Comparison of ENCODE assay signal across 8 cellular contexts in genomic region chr11:130314184-130314748, GRCh38.
DNase-seq lines count a peak whose midpoint lies in the region; ATAC-seq and TF ChIP-seq lines count a peak whose summit lies in the region.

No MANE protein-coding gene starts in this region.

- H3K4me1 Mint-ChIP-seq in nephron = peaks cover 46% of the 10 kb centered on the region
- H3K4me1 Mint-ChIP-seq in stimulated activated naive CD8-positive, alpha-beta T cell treated with anti-CD3 and anti-CD28 coated beads, Interleukin-15, amount 100 ng/mL, for 72 hours = peaks cover 44% of the 10 kb centered on the region

- no peaks in the 10 kb centered on the region for H3K27me3 Mint-ChIP-seq in nephron (ENCODE audit: low read depth)
- no peaks in the 10 kb centered on the region for H3K27me3 Mint-ChIP-seq in stimulated activated naive CD8-positive, alpha-beta T cell treated with anti-CD3 and anti-CD28 coated beads, Interleukin-15, amount 100 ng/mL, for 72 hours

- peak overlapping the region; percentile 85 for H3K9ac ChIP-seq in NT2/D1 (ENCODE audit: insufficient read length, low read depth)

- peak overlapping the region; percentile 95 to 99 (median 98) for H3K4me3 Mint-ChIP-seq in nephron
- H3K4me3 Mint-ChIP-seq in stimulated activated naive CD8-positive, alpha-beta T cell treated with anti-CD3 and anti-CD28 coated beads, Interleukin-15, amount 100 ng/mL, for 72 hours = peak overlapping the region; percentile 96 to 99

- peaks cover 2% of the 10 kb centered on the region for H3K9me3 Mint-ChIP-seq in nephron
- H3K9me3 Mint-ChIP-seq in stimulated activated naive CD8-positive, alpha-beta T cell treated with anti-CD3 and anti-CD28 coated beads, Interleukin-15, amount 100 ng/mL, for 72 hours = no peaks in the 10 kb centered on the region

- no peak for TF ChIP-seq CTCF in fibroblast of mammary gland (conservative IDR thresholded peaks at IDR 0.05; ENCODE audit: control insufficient read depth, insufficient read depth, low read depth, low read length)
- TF ChIP-seq CTCF in nephron (IDR thresholded peaks at IDR 0.05; ENCODE audit: unreplicated experiment in 3 of 3) = no peak

- H3K9me3 ChIP-seq in NT2/D1 (ENCODE audit: insufficient read depth, low read length) = no peaks in the 10 kb centered on the region

- ATAC-seq in GM18873 (IDR thresholded peaks at IDR 0.05; ENCODE audit: low FRiP score, unreplicated experiment) (peak; percentile 25), HG03097 (IDR thresholded peaks at IDR 0.05; ENCODE audit: low FRiP score, unreplicated experiment) (peak; percentile 46)
- ATAC-seq in stimulated activated naive CD8-positive, alpha-beta T cell treated with anti-CD3 and anti-CD28 coated beads, Interleukin-15, amount 100 ng/mL, for 72 hours = peak; percentile 77

- no peaks in the 10 kb centered on the region for H3K36me3 ChIP-seq in NT2/D1 (ENCODE audit: insufficient read depth, insufficient read length, low read length)

- DNase-seq in AG20443 (ENCODE audit: low spot score) (peak; percentile 81), NT2/D1 (ENCODE audit: low read depth, low spot score) (peak; percentile 3), activated T-helper 1 cell treated with Interleukin-2 at 50 U/mL for 16 hours (ENCODE audit: low read depth) (peak; percentile 62), fibroblast of mammary gland (ENCODE audit: low read depth) (peak; percentile 7)
- DNase-seq in stimulated activated naive CD8-positive, alpha-beta T cell treated with anti-CD3 and anti-CD28 coated beads, Interleukin-15, amount 100 ng/mL, for 72 hours = peak; percentile 69 to 71

- peak overlapping the region; percentile 89 to 98 (median 97) for H3K27ac Mint-ChIP-seq in nephron
- peak overlapping the region; percentile 96 to 98 for H3K27ac Mint-ChIP-seq in stimulated activated naive CD8-positive, alpha-beta T cell treated with anti-CD3 and anti-CD28 coated beads, Interleukin-15, amount 100 ng/mL, for 72 hours

- no peaks in the 10 kb centered on the region for H3K27me3 ChIP-seq in NT2/D1 (ENCODE audit: insufficient read depth, insufficient read length)

- peak overlapping the region; percentile 70 for H3K4me3 ChIP-seq in NT2/D1 (ENCODE audit: insufficient read length, low read depth)
- H3K4me3 ChIP-seq in fibroblast of mammary gland (ENCODE audit: control insufficient read depth, low read depth, low read length) = peak overlapping the region; percentile 82

- peaks cover 3% of the 10 kb centered on the region for H3K36me3 Mint-ChIP-seq in nephron (ENCODE audit: low read depth)

- H3K4me1 ChIP-seq in NT2/D1 (ENCODE audit: insufficient read depth, insufficient read length) = no peaks in the 10 kb centered on the region

Comparison
In these comparisons a context has a peak if more than half of its experiments do, and no peak if none do; other contexts are left out.
1. Peak in every context shown above with its lines: DNase-seq, ATAC-seq and H3K4me3 ChIP-seq.
2. DNase-seq: peak in every context shown above with its lines; median percentile 81 in AG20443; 70 in stimulated activated naive CD8-positive, alpha-beta T cell treated with anti-CD3 and anti-CD28 coated beads, Interleukin-15, amount 100 ng/mL, for 72 hours; 62 in activated T-helper 1 cell treated with Interleukin-2 at 50 U/mL for 16 hours; 7 in fibroblast of mammary gland; 3 in NT2/D1.
3. ATAC-seq: peak in every context shown above with its lines; median percentile 77 in stimulated activated naive CD8-positive, alpha-beta T cell treated with anti-CD3 and anti-CD28 coated beads, Interleukin-15, amount 100 ng/mL, for 72 hours; 46 in HG03097; 25 in GM18873.